Comparison of ENCODE assay signal across 1 cellular context in genomic region chr3:51995346-51996156, GRCh38.
TF ChIP-seq lines count a peak whose summit lies in the region.

Gene RPL29, minus strand, starts transcription at chr3:51995895. Its CDS starts 434 bp downstream, at chr3:51995461.

TF ChIP-seq in WTC11, 78 proteins besides CTCF, POLR2A, EP300 and RAD21 (continued from another document and continues in another):
- TF ChIP-seq FOXP4 (CRISPR knock-in tag; IDR thresholded peaks at IDR 0.05) (peak; percentile 81; the same call in 1 of the 2 replicates), ZNF232 (CRISPR knock-in tag; IDR thresholded peaks at IDR 0.05) (peak; percentile 35; the same call in 1 of the 2 replicates), ZNF671 (CRISPR knock-in tag; IDR thresholded peaks at IDR 0.05) (no peak), ZNF281 (CRISPR knock-in tag; IDR thresholded peaks at IDR 0.05) (peak; percentile 68; the same call in 1 of the 2 replicates), GTF2I (CRISPR knock-in tag; conservative IDR thresholded peaks at IDR 0.05) (no peak), ZNF532 (CRISPR knock-in tag; IDR thresholded peaks at IDR 0.05; ENCODE audit: borderline replicate concordance) (no peak), ZNF512 (CRISPR knock-in tag; IDR thresholded peaks at IDR 0.05; ENCODE audit: borderline replicate concordance) (no peak), SOX15 (CRISPR knock-in tag; IDR thresholded peaks at IDR 0.05) (no peak), EMX1 (CRISPR knock-in tag; IDR thresholded peaks at IDR 0.05) (peak; percentile 56; the same call in 1 of the 2 replicates), JUN (CRISPR knock-in tag; IDR thresholded peaks at IDR 0.05) (peak; percentile 79; the same call in 1 of the 2 replicates), NR1H2 (CRISPR knock-in tag; IDR thresholded peaks at IDR 0.05) (no peak), ZNF121 (CRISPR knock-in tag; IDR thresholded peaks at IDR 0.05) (no peak), MAX (CRISPR knock-in tag; IDR thresholded peaks at IDR 0.05) (peak; percentile 95), ELF4 (CRISPR knock-in tag; IDR thresholded peaks at IDR 0.05; ENCODE audit: low read depth) (no peak), ATF1 (CRISPR knock-in tag; IDR thresholded peaks at IDR 0.05) (no peak; the same call in 1 of the 2 replicates), ZBTB21 (CRISPR knock-in tag; IDR thresholded peaks at IDR 0.05; ENCODE audit: borderline replicate concordance) (0 out of 2 replicates have a peak, but pooled peaks have one; percentile 48), IRF1 (CRISPR knock-in tag; IDR thresholded peaks at IDR 0.05) (peak; percentile 65; the same call in 1 of the 2 replicates), ZNF138 (CRISPR knock-in tag; conservative IDR thresholded peaks at IDR 0.05) (no peak), NFATC4 (CRISPR knock-in tag; IDR thresholded peaks at IDR 0.05) (peak; percentile 35; the same call in 1 of the 2 replicates), FOXK1 (CRISPR knock-in tag; IDR thresholded peaks at IDR 0.05) (peak; percentile 91), PREB (CRISPR knock-in tag; IDR thresholded peaks at IDR 0.05; ENCODE audit: borderline replicate concordance) (no peak), AFF4 (CRISPR knock-in tag; IDR thresholded peaks at IDR 0.05; ENCODE audit: borderline replicate concordance) (peak; percentile 87; the same call in 1 of the 2 replicates), ATF6 (CRISPR knock-in tag; IDR thresholded peaks at IDR 0.05) (no peak), RORB (CRISPR knock-in tag; IDR thresholded peaks at IDR 0.05) (no peak), CREB1 (CRISPR knock-in tag; IDR thresholded peaks at IDR 0.05) (peak; percentile 67; the same call in 1 of the 2 replicates), ARID4B (CRISPR knock-in tag; IDR thresholded peaks at IDR 0.05; ENCODE audit: borderline replicate concordance) (peak; percentile 94), FOXP1 (CRISPR knock-in tag; IDR thresholded peaks at IDR 0.05; ENCODE audit: borderline replicate concordance) (peak; percentile 93), TCF7 (CRISPR knock-in tag; IDR thresholded peaks at IDR 0.05; ENCODE audit: low read depth) (no peak)
